8 cellular contexts compared by ENCODE assay signal in the genomic region with DNA sequence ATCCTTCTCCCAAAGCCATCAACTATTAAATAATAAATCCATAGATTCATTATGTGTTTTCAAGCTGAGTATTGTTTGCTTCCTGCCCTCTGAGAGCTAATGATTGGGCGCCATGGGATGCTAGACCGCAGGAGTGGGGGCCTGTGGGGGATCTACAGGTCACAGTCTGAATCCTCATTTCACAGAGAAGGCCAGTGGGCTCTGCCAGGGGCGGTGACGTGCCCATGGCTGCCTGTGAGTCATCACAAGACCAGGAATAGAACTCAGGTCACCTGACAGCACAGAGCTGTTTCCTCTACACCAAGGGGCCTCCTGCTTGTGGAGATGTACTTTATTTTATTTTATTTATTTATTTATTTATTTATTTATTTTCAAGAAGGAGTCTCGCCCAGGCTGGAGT. TPM values are rescaled to one million over a fixed set of nuclear protein-coding genes. Genes with fewer than 3 reads are reported as not detected.
DNase-seq lines count a peak whose midpoint lies in the region; ATAC-seq and TF ChIP-seq lines count a peak whose summit lies in the region.

No MANE protein-coding gene starts in this region.

- H3K36me3 ChIP-seq in BE2C: no peaks in the 10 kb centered on the region

- no peak for TF ChIP-seq CTCF in BE2C (IDR thresholded peaks at IDR 0.05; ENCODE audit: low read depth, low read length)

- no peaks in the 10 kb centered on the region for H3K27me3 ChIP-seq in BE2C

- ATAC-seq in GM19324 (IDR thresholded peaks at IDR 0.05; ENCODE audit: low FRiP score, unreplicated experiment): no peak

- DNase-seq in GM03348 (ENCODE audit: low spot score) (peak; percentile 74), NCI-H226 (peak; percentile 75), foreskin melanocyte (peak; percentile 99), posterior vena cava (ENCODE audit: low spot score) (peak; percentile 96), BE2C (no peak), DMS79 (lab: John Stamatoyannopoulos, UW) (no peak)
- peak; percentile 41 for DNase-seq in activated effector memory CD4-positive, alpha-beta T cell treated with Interleukin-2 at 50 U/mL for 16 hours

- H3K4me1 ChIP-seq in BE2C: peaks cover 3% of the 10 kb centered on the region; the same call in 1 of the 2 replicates

- intact Hi-C loops in posterior vena cava (cut with DNase I): no loop called here

- H3K9me3 ChIP-seq in BE2C: no peaks in the 10 kb centered on the region

- no peak overlapping the region for H3K4me3 ChIP-seq in BE2C (ENCODE audit: low read depth, low read length)

RNA-seq across cellular contexts. Expression of a gene that starts 15.0 kb away (rescaled TPM):
- total RNA-seq in posterior vena cava: 10 to 100 TPM; 19.6 to 24.1 TPM
- 0.28 TPM for polyA plus RNA-seq in BE2C (2012; ENCODE audit: insufficient read depth, insufficient read length, low read depth)

Comparison
In these comparisons a context has a peak if more than half of its experiments do, and no peak if none do; other contexts are left out.
1. DNase-seq: peak in GM03348 (single experiment), NCI-H226 (single experiment), activated effector memory CD4-positive, alpha-beta T cell treated with Interleukin-2 at 50 U/mL for 16 hours (single experiment), foreskin melanocyte (single experiment) and posterior vena cava (single experiment); none in BE2C (single experiment) and DMS79 (single experiment).